ENCODE assay signal across 13 cellular contexts in the genomic region with DNA sequence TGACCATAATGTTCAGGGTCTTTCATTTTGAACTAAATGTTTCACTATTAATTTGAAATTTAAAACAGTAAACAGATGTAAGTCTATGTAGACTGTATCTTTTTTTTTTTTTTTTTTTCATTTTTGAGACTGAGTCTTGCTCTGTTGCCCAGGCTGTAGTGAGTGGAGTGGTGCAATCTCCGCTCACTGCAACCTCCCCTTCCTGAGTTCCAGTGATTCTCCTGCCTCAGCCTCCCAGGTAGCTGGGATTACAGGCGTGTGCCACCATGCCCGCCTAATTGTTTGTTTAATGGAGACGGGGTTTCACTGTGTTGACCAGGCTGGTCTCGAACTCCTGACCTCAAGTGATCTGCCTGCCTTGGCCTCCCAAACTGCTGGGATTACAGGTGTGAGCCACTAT. TPM values are rescaled to one million over a fixed set of nuclear protein-coding genes. Genes with fewer than 3 reads are reported as not detected.
DNase-seq lines count a peak whose midpoint lies in the region; ATAC-seq, FAIRE-seq and TF ChIP-seq lines count a peak whose summit lies in the region.
"Not testable (repeated sequence)": the region's sequence is repeated elsewhere in the genome, so short reads cannot be mapped to it uniquely, and the experiment has no call there.
"Had no signal": no experiment of that assay in that cellular context is flagged by ENCODE, and none has a peak within 500 bp of the region (broad histone marks: within the 10 kb centered on the region; RNA-seq: fewer than 3 reads in every experiment).

No MANE protein-coding gene starts in this region.

- FAIRE-seq in endothelial cell of umbilical vein (lab: Jason Lieb, UNC) = not testable (repeated sequence)

- not testable (repeated sequence) for H3K14ac ChIP-seq in mesenchymal stem cell (ENCODE audit: low read length in 2 of 2)

- H2BK5ac ChIP-seq in mesenchymal stem cell (ENCODE audit: low read depth, low read length, poor library complexity, severe bottlenecking) = not testable (repeated sequence)

- H3K36me3 ChIP-seq in CD4-positive, alpha-beta memory T cell (ENCODE audit: insufficient read depth, low read length) = peaks cover 22% of the 10 kb centered on the region
- peaks cover 81% of the 10 kb centered on the region for H3K36me3 ChIP-seq in OCI-LY7 (ENCODE audit: insufficient read depth, low read length)
- peaks cover 31 to 37% of the 10 kb centered on the region in 2 donors for H3K36me3 ChIP-seq in ascending aorta
- peaks cover 6 to 12% of the 10 kb centered on the region in 2 experiments for H3K36me3 ChIP-seq in endothelial cell of umbilical vein (ENCODE audit: control insufficient read depth in 2 of 2, extremely low read depth in 1 of 2, insufficient read depth in 2 of 2, low read length in 2 of 2)
- H3K36me3 ChIP-seq in mesenchymal stem cell (ENCODE audit: control insufficient read depth in 1 of 2, insufficient read depth in 2 of 2, low read depth in 1 of 2, low read length in 2 of 2) = peaks cover 24 to 40% of the 10 kb centered on the region in 2 experiments
- not testable (repeated sequence) for H3K36me3 ChIP-seq in parathyroid adenoma (ENCODE audit: control insufficient read depth, insufficient read depth, low read length)
- H3K36me3 ChIP-seq in thoracic aorta = peaks cover 24% of the 10 kb centered on the region

- peaks cover 90% of the 10 kb centered on the region for H3K4me1 ChIP-seq in CD4-positive, alpha-beta memory T cell (ENCODE audit: insufficient read depth, low read length)
- H3K4me1 ChIP-seq in OCI-LY7 (ENCODE audit: insufficient read depth, low read length, poor library complexity, severe bottlenecking) = peaks cover 74% of the 10 kb centered on the region
- peaks cover 25 to 80% of the 10 kb centered on the region in 2 donors for H3K4me1 ChIP-seq in ascending aorta
- H3K4me1 ChIP-seq in endothelial cell of umbilical vein (ENCODE audit: control insufficient read depth, extremely low read depth, insufficient read depth, low read length) = peaks cover 32% of the 10 kb centered on the region
- H3K4me1 ChIP-seq in mesenchymal stem cell (ENCODE audit: control insufficient read depth, insufficient read depth, low read depth, low read length) = peaks cover 35% of the 10 kb centered on the region
- not testable (repeated sequence) for H3K4me1 ChIP-seq in parathyroid adenoma
- H3K4me1 ChIP-seq in thoracic aorta (ENCODE audit: control insufficient read depth in 1 of 2, low read depth in 2 of 2) = peaks cover 79 to 98% of the 10 kb centered on the region in 2 donors

- peak overlapping the region; percentile 59 for H3K4me2 ChIP-seq in OCI-LY7 (ENCODE audit: low read length)
- peak overlapping the region; percentile 53 for H3K4me2 ChIP-seq in endothelial cell of umbilical vein (ENCODE audit: insufficient read depth, low read length)
- not testable (repeated sequence) for H3K4me2 ChIP-seq in mesenchymal stem cell (ENCODE audit: low read length, poor library complexity, severe bottlenecking)
- H3K4me2 ChIP-seq in parathyroid adenoma (ENCODE audit: low read length) = peak overlapping the region; percentile 40

- not testable (repeated sequence) for H3K9me3 ChIP-seq in CD4-positive, alpha-beta memory T cell (ENCODE audit: control insufficient read depth in 1 of 2, low read length in 2 of 2); OCI-LY7 (ENCODE audit: low read length); ascending aorta; endothelial cell of umbilical vein (replicated peaks; ENCODE audit: control insufficient read depth, insufficient read depth, low read length); mesenchymal stem cell (ENCODE audit: control insufficient read depth, low read length); parathyroid adenoma (ENCODE audit: control insufficient read depth, low read length); thoracic aorta

- not testable (repeated sequence) for H3K23ac ChIP-seq in mesenchymal stem cell (ENCODE audit: low read length in 2 of 2)

- H2AK5ac ChIP-seq in mesenchymal stem cell (ENCODE audit: low read length, severe bottlenecking) = not testable (repeated sequence)

- not testable (repeated sequence) for H4K8ac ChIP-seq in mesenchymal stem cell (ENCODE audit: low read length)

- not testable (repeated sequence) for H4K91ac ChIP-seq in mesenchymal stem cell (ENCODE audit: low read length)

- not testable (repeated sequence) for H3K79me1 ChIP-seq in mesenchymal stem cell (replicated peaks; ENCODE audit: low read length, poor library complexity, severe bottlenecking)

- peaks cover 49 to 57% of the 10 kb centered on the region in 2 donors for H3K36me3 Mint-ChIP-seq in CD4-positive, alpha-beta memory T cell
- H3K36me3 Mint-ChIP-seq in activated CD4-positive, alpha-beta memory T cell treated with anti-CD3 and anti-CD28 coated beads, Interleukin-2, amount 10 ng/mL, durations not matched to agents 7 days and 5 days (ENCODE audit: low read depth) = peaks cover 60% of the 10 kb centered on the region

- H3K27ac Mint-ChIP-seq in CD4-positive, alpha-beta memory T cell = peak overlapping the region in 5 of 7 donors; percentile 2 to 81 (median 77)
- not testable (repeated sequence) for H3K27ac Mint-ChIP-seq in activated CD4-positive, alpha-beta memory T cell treated with anti-CD3 and anti-CD28 coated beads, Interleukin-2, amount 10 ng/mL, durations not matched to agents 7 days and 5 days

- POLR2A ChIA-PET in CD4-positive, alpha-beta memory T cell (lab: Charles Lee; ENCODE audit: partially characterized antibody); endothelial cell of umbilical vein (lab: Charles Lee): not testable (repeated sequence)
- POLR2A ChIA-PET in OCI-LY7 (lab: Charles Lee) = interaction anchor here (0.7 to 1.6 kb wide), 3 partner anchors 18 to 30 kb away, joined by 4 to 5 read pairs (median 4); no protein-coding TSS in a partner anchor
- POLR2A ChIA-PET in activated CD4-positive, alpha-beta memory T cell treated with anti-CD3 and anti-CD28 coated beads, Interleukin-2, amount 10 ng/mL, durations not matched to agents 7 days and 5 days (lab: Charles Lee) = interaction anchor here (2.0 kb wide), 1 partner anchor 34 kb away, joined by 5 read pairs; no protein-coding TSS in a partner anchor

- H3K27me3 ChIP-seq in CD4-positive, alpha-beta memory T cell (ENCODE audit: insufficient read depth, low read length); ascending aorta; endothelial cell of umbilical vein (ENCODE audit: control insufficient read depth in 2 of 2, insufficient read depth in 2 of 2, low read length in 2 of 2); mesenchymal stem cell (ENCODE audit: control insufficient read depth in 1 of 2, insufficient read depth in 1 of 2, low read length in 2 of 2); parathyroid adenoma (ENCODE audit: control insufficient read depth, insufficient read depth, low read length); thoracic aorta (replicated peaks; ENCODE audit: insufficient read depth): not testable (repeated sequence)

- intact Hi-C loops in CD4-positive, alpha-beta memory T cell (cut with micrococcal nuclease); OCI-LY7 (cut with micrococcal nuclease; ENCODE audit: unreplicated experiment); ascending aorta (cut with DNase I); endothelial cell of umbilical vein (cut with micrococcal nuclease): not testable (repeated sequence)

- H3K18ac ChIP-seq in mesenchymal stem cell (ENCODE audit: low read depth in 1 of 2, low read length in 2 of 2) = not testable (repeated sequence)

- not testable (repeated sequence) for H3K9me2 ChIP-seq in OCI-LY7 (ENCODE audit: insufficient read depth, low read length)

- H2BK120ac ChIP-seq in mesenchymal stem cell (ENCODE audit: low read depth, low read length) = not testable (repeated sequence)

- not testable (repeated sequence) for ATAC-seq in thoracic aorta (ENCODE audit: insufficient number of reproducible peaks, low FRiP score, low read depth)

- peak overlapping the region in 1 of 2 experiments; percentile 74 for H2BK12ac ChIP-seq in mesenchymal stem cell (ENCODE audit: low read length in 2 of 2)

- not testable (repeated sequence) for TF ChIP-seq CTCF in OCI-LY7 (conservative IDR thresholded peaks at IDR 0.05; ENCODE audit: low read length); ascending aorta (IDR thresholded peaks at IDR 0.05); endothelial cell of umbilical vein (IDR thresholded peaks at IDR 0.05; ENCODE audit: extremely low read depth in 1 of 2, insufficient read depth in 1 of 2, low read depth in 1 of 2, low read length in 2 of 2); parathyroid adenoma (IDR thresholded peaks at IDR 0.05); thoracic aorta (IDR thresholded peaks at IDR 0.05)

- not testable (repeated sequence) for DNase-seq in CD4-positive, alpha-beta memory T cell; OCI-LY7 (ENCODE audit: low spot score); activated CD4-positive, alpha-beta memory T cell treated with anti-CD3 and anti-CD28 coated beads, Interleukin-2, amount 10 ng/mL, durations not matched to agents 7 days and 5 days; ascending aorta (ENCODE audit: low spot score in 2 of 2); endothelial cell of umbilical vein (ENCODE audit: low read depth, low spot score); mesenchymal stem cell; thoracic aorta (ENCODE audit: low spot score)

- not testable (repeated sequence) for H3K27me3 Mint-ChIP-seq in CD4-positive, alpha-beta memory T cell; activated CD4-positive, alpha-beta memory T cell treated with anti-CD3 and anti-CD28 coated beads, Interleukin-2, amount 10 ng/mL, durations not matched to agents 7 days and 5 days

- TF ChIP-seq POLR2A in endothelial cell of umbilical vein (IDR thresholded peaks at IDR 0.05; ENCODE audit: low read depth, low read length) = not testable (repeated sequence)

- H3K9ac ChIP-seq in endothelial cell of umbilical vein (replicated peaks; ENCODE audit: extremely low read depth, insufficient read depth, low read length); parathyroid adenoma: not testable (repeated sequence)
- peak overlapping the region; percentile 62 for H3K9ac ChIP-seq in mesenchymal stem cell (ENCODE audit: low read length)

- CTCF ChIA-PET in CD4-positive, alpha-beta memory T cell (lab: Charles Lee; ENCODE audit: partially characterized antibody) = interaction anchor here (0.8 to 6.1 kb wide), 7 partner anchors 33 to 67 kb away, joined by 3 to 22 read pairs (median 5); partner anchors contain the start of genes AAAS and AMHR2
- CTCF ChIA-PET in OCI-LY7 (lab: Charles Lee; ENCODE audit: unreplicated experiment) = interaction anchor here (1.1 kb wide), 1 partner anchor 41 kb away, joined by 4 read pairs; no protein-coding TSS in a partner anchor
- CTCF ChIA-PET in activated CD4-positive, alpha-beta memory T cell treated with anti-CD3 and anti-CD28 coated beads, Interleukin-2, amount 10 ng/mL, durations not matched to agents 7 days and 5 days (lab: Charles Lee) = interaction anchor here (0.7 to 4.0 kb wide), 6 partner anchors 34 to 320 kb away, joined by 3 to 26 read pairs (median 4); partner anchors contain the start of gene AAAS
- CTCF ChIA-PET in endothelial cell of umbilical vein (lab: Charles Lee) = interaction anchor here (3.8 kb wide), 1 partner anchor 34 kb away, joined by 29 read pairs; no protein-coding TSS in a partner anchor

- H3K27ac ChIP-seq in CD4-positive, alpha-beta memory T cell (ENCODE audit: low read depth, low read length); OCI-LY7 (ENCODE audit: low read depth, low read length, poor library complexity, severe bottlenecking); endothelial cell of umbilical vein (ENCODE audit: insufficient read depth, low read depth, low read length); parathyroid adenoma: not testable (repeated sequence)
- H3K27ac ChIP-seq in ascending aorta (peak overlapping the region in 1 of 2 donors; percentile 83), mesenchymal stem cell (ENCODE audit: low read length, poor library complexity, severe bottlenecking) (peak overlapping the region; percentile 85), thoracic aorta (peak overlapping the region in 1 of 2 donors; percentile 29)

- H4K20me1 ChIP-seq in OCI-LY7 (ENCODE audit: insufficient read depth, low read length) = peaks cover 12% of the 10 kb centered on the region; the same call in 1 of the 2 replicates
- H4K20me1 ChIP-seq in endothelial cell of umbilical vein (replicated peaks; ENCODE audit: control insufficient read depth, extremely low read depth, insufficient read depth, low read length) = not testable (repeated sequence)

- H3K4me3 Mint-ChIP-seq in CD4-positive, alpha-beta memory T cell = peak overlapping the region; percentile 38 to 86 (median 78)
- peak overlapping the region; percentile 51 for H3K4me3 Mint-ChIP-seq in activated CD4-positive, alpha-beta memory T cell treated with anti-CD3 and anti-CD28 coated beads, Interleukin-2, amount 10 ng/mL, durations not matched to agents 7 days and 5 days

- not testable (repeated sequence) for H3K9me3 Mint-ChIP-seq in CD4-positive, alpha-beta memory T cell; activated CD4-positive, alpha-beta memory T cell treated with anti-CD3 and anti-CD28 coated beads, Interleukin-2, amount 10 ng/mL, durations not matched to agents 7 days and 5 days

- H3K4me1 Mint-ChIP-seq in CD4-positive, alpha-beta memory T cell = peaks cover 55 to 88% (median 75%) of the 10 kb centered on the region in 4 donors
- H3K4me1 Mint-ChIP-seq in activated CD4-positive, alpha-beta memory T cell treated with anti-CD3 and anti-CD28 coated beads, Interleukin-2, amount 10 ng/mL, durations not matched to agents 7 days and 5 days = peaks cover 73% of the 10 kb centered on the region

- H3K9me1 ChIP-seq in endothelial cell of umbilical vein (replicated peaks; ENCODE audit: control insufficient read depth, extremely low read depth, insufficient read depth, low read length) = not testable (repeated sequence)

- dilution Hi-C loops in endothelial cell of umbilical vein (cut with MboI; ENCODE audit: extremely low pct_ligation_motif_present, low sequenced_read_pairs) = not testable (repeated sequence)

- H2BK15ac ChIP-seq in mesenchymal stem cell (ENCODE audit: low read depth, poor library complexity, severe bottlenecking) = not testable (repeated sequence)

- 93% methylated on average over 5 of the region's 5 CpGs for WGBS in mesenchymal stem cell

- H3K4ac ChIP-seq in mesenchymal stem cell (ENCODE audit: low read depth in 1 of 2, low read length in 2 of 2) = not testable (repeated sequence)

- H2AFZ ChIP-seq in OCI-LY7 (ENCODE audit: low read length); endothelial cell of umbilical vein (ENCODE audit: low read depth, low read length); mesenchymal stem cell (ENCODE audit: low read depth, low read length); parathyroid adenoma: not testable (repeated sequence)

- not testable (repeated sequence) for BruUV-seq in OCI-LY7 (replicated peaks; lab: Mats Ljungman, UMichigan); endothelial cell of umbilical vein (replicated peaks; lab: Mats Ljungman, UMichigan)

- not testable (repeated sequence) for H3K4me3 ChIP-seq in CD4-positive, alpha-beta memory T cell (ENCODE audit: low read length in 2 of 2); parathyroid adenoma (ENCODE audit: low read depth, low read length)
- H3K4me3 ChIP-seq in OCI-LY7 (ENCODE audit: low read depth, low read length, poor library complexity, severe bottlenecking) (peak overlapping the region; percentile 44), ascending aorta (peak overlapping the region; percentile 29 to 87), endothelial cell of umbilical vein (replicated peaks in 1 of 3; ENCODE audit: insufficient read depth in 1 of 3, low read depth in 1 of 3, low read length in 3 of 3) (peak overlapping the region in 1 of 3 experiments; percentile 31), mesenchymal stem cell (ENCODE audit: insufficient read depth in 1 of 2, low read depth in 1 of 2, low read length in 2 of 2) (peak overlapping the region in 1 of 2 experiments; percentile 41), thoracic aorta (peak overlapping the region; percentile 63)

- peaks cover 96% of the 10 kb centered on the region for H3K79me2 ChIP-seq in OCI-LY7 (ENCODE audit: insufficient read depth, low read depth, low read length)
- H3K79me2 ChIP-seq in endothelial cell of umbilical vein (ENCODE audit: control insufficient read depth, insufficient read depth, low read length) = peaks cover 78% of the 10 kb centered on the region
- H3K79me2 ChIP-seq in parathyroid adenoma = peaks cover 30% of the 10 kb centered on the region

RNA-seq across cellular contexts. Expression of gene SP1, which starts 6.4 kb away (rescaled TPM):
- 100 to 1,000 TPM; 109 to 110 TPM for total RNA-seq in CD4-positive, alpha-beta memory T cell
- 10 to 100 TPM in 1 of 2 donors, 1 to 10 TPM in 1; 4.3 to 10.6 TPM for polyA plus RNA-seq in CD4-positive, alpha-beta memory T cell
- 47.3 and 58.9 TPM in 2 replicates for total RNA-seq in OCI-LY7 (2014; rRNA removed; shearing (Covaris generic))
- 83.9 and 93.9 TPM in 2 replicates for total RNA-seq in OCI-LY7 (2022)
- total RNA-seq in activated CD4-positive, alpha-beta memory T cell treated with anti-CD3 and anti-CD28 coated beads, Interleukin-2, amount 10 ng/mL, durations not matched to agents 7 days and 5 days = 10 to 100 TPM; 77.1 to 85.6 TPM
- total RNA-seq in ascending aorta = 49.0 TPM
- total RNA-seq in endothelial cell of umbilical vein = 56.3 and 57.7 TPM in 2 replicates
- 33.2 and 34.8 TPM in 2 replicates for polyA plus RNA-seq in endothelial cell of umbilical vein
- 20.7 and 21.6 TPM in 2 replicates for polyA plus RNA-seq in endothelial cell of umbilical vein (2011; cell fraction: cytosol; rRNA removed)
- 50.7 and 56.1 TPM in 2 replicates for polyA plus RNA-seq in endothelial cell of umbilical vein (2011; cell fraction: nucleus; rRNA removed)
- polyA plus RNA-seq in endothelial cell of umbilical vein (2012) = 21.3 and 21.8 TPM in 2 replicates
- polyA minus RNA-seq in endothelial cell of umbilical vein = 145 and 158 TPM in 2 replicates
- polyA minus RNA-seq in endothelial cell of umbilical vein (2011; cell fraction: cytosol; rRNA and poly(A)+ RNA removed) = 81.2 TPM
- 42.3 and 66.1 TPM in 2 replicates for polyA minus RNA-seq in endothelial cell of umbilical vein (2011; cell fraction: nucleus; rRNA and poly(A)+ RNA removed)
- 29.4 TPM for polyA plus RNA-seq in mesenchymal stem cell (2013, experiment 1 of 2)
- polyA plus RNA-seq in mesenchymal stem cell (2013, experiment 2 of 2) = 27.5 TPM
- total RNA-seq in thoracic aorta = 10 to 100 TPM; 50.9 to 65.6 TPM

RNA-seq across cellular contexts. Expression of gene AMHR2, which starts 37.3 kb away (rescaled TPM):
- total RNA-seq in CD4-positive, alpha-beta memory T cell = not detected
- polyA plus RNA-seq in CD4-positive, alpha-beta memory T cell = not detected
- not detected in 2 replicates for total RNA-seq in OCI-LY7 (2014; rRNA removed; shearing (Covaris generic))
- total RNA-seq in OCI-LY7 (2022) (not detected in 2 replicates), ascending aorta (not detected), endothelial cell of umbilical vein (not detected in 2 replicates), thoracic aorta (under 1 TPM in 1 of 2 donors, not detected in 1; 0.27 TPM)
- total RNA-seq in activated CD4-positive, alpha-beta memory T cell treated with anti-CD3 and anti-CD28 coated beads, Interleukin-2, amount 10 ng/mL, durations not matched to agents 7 days and 5 days = not detected
- not detected in 2 replicates for polyA plus RNA-seq in endothelial cell of umbilical vein
- not detected in 2 replicates for polyA plus RNA-seq in endothelial cell of umbilical vein (2011; cell fraction: cytosol; rRNA removed)
- not detected in 2 replicates for polyA plus RNA-seq in endothelial cell of umbilical vein (2011; cell fraction: nucleus; rRNA removed)
- not detected in 2 replicates for polyA plus RNA-seq in endothelial cell of umbilical vein (2012)
- polyA minus RNA-seq in endothelial cell of umbilical vein = 1.5 TPM in 1 of 2 replicates, not detected in the other
- not detected for polyA minus RNA-seq in endothelial cell of umbilical vein (2011; cell fraction: cytosol; rRNA and poly(A)+ RNA removed)
- polyA minus RNA-seq in endothelial cell of umbilical vein (2011; cell fraction: nucleus; rRNA and poly(A)+ RNA removed) = not detected in 2 replicates
- polyA plus RNA-seq in mesenchymal stem cell (2013, experiment 1 of 2) = 0.01 TPM
- polyA plus RNA-seq in mesenchymal stem cell (2013, experiment 2 of 2) = not detected
- total RNA-seq: cerebellum; Right ventricle myocardium inferior; T-helper 2 cell treated with Interferon-gamma antibody and Interleukin-4, amounts not matched to agents 100 ng/mL and 5 ng/mL, for 36 hours had no signal

RNA-seq across cellular contexts. Expression of gene SP7, which starts 50.2 kb away (rescaled TPM):
- not detected for total RNA-seq in CD4-positive, alpha-beta memory T cell
- polyA plus RNA-seq in CD4-positive, alpha-beta memory T cell = not detected
- total RNA-seq in OCI-LY7 (2014; rRNA removed; shearing (Covaris generic)) = 0.16 TPM in 1 of 2 replicates, not detected in the other
- total RNA-seq in OCI-LY7 (2022) = 0.27 TPM in 1 of 2 replicates, not detected in the other
- not detected for total RNA-seq in activated CD4-positive, alpha-beta memory T cell treated with anti-CD3 and anti-CD28 coated beads, Interleukin-2, amount 10 ng/mL, durations not matched to agents 7 days and 5 days
- total RNA-seq in ascending aorta = not detected
- total RNA-seq in endothelial cell of umbilical vein = not detected in 2 replicates
- not detected in 2 replicates for polyA plus RNA-seq in endothelial cell of umbilical vein
- not detected in 2 replicates for polyA plus RNA-seq in endothelial cell of umbilical vein (2011; cell fraction: cytosol; rRNA removed)
- polyA plus RNA-seq in endothelial cell of umbilical vein (2011; cell fraction: nucleus; rRNA removed) = not detected in 2 replicates
- polyA plus RNA-seq in endothelial cell of umbilical vein (2012) = not detected in 2 replicates
- not detected in 2 replicates for polyA minus RNA-seq in endothelial cell of umbilical vein
- not detected for polyA minus RNA-seq in endothelial cell of umbilical vein (2011; cell fraction: cytosol; rRNA and poly(A)+ RNA removed)
- polyA minus RNA-seq in endothelial cell of umbilical vein (2011; cell fraction: nucleus; rRNA and poly(A)+ RNA removed) = not detected in 2 replicates
- 0.01 TPM for polyA plus RNA-seq in mesenchymal stem cell (2013, experiment 1 of 2)
- polyA plus RNA-seq in mesenchymal stem cell (2013, experiment 2 of 2) = not detected
- total RNA-seq in thoracic aorta = not detected
- total RNA-seq: adrenal gland; cerebellum; prostate gland; Right ventricle myocardium inferior; T-helper 2 cell treated with Interferon-gamma antibody and Interleukin-4, amounts not matched to agents 100 ng/mL and 5 ng/mL, for 36 hours had no signal

RNA-seq across cellular contexts. Expression of gene PRR13, which starts 55.2 kb away (rescaled TPM):
- 100 to 1,000 TPM; 242 to 247 TPM for total RNA-seq in CD4-positive, alpha-beta memory T cell
- polyA plus RNA-seq in CD4-positive, alpha-beta memory T cell = 100 to 1,000 TPM; 545 to 843 TPM
- total RNA-seq in OCI-LY7 (2014; rRNA removed; shearing (Covaris generic)) = 54.1 and 83.9 TPM in 2 replicates
- total RNA-seq in OCI-LY7 (2022) = 219 and 230 TPM in 2 replicates
- total RNA-seq in activated CD4-positive, alpha-beta memory T cell treated with anti-CD3 and anti-CD28 coated beads, Interleukin-2, amount 10 ng/mL, durations not matched to agents 7 days and 5 days = 100 to 1,000 TPM; 242 to 246 TPM
- 20.6 TPM for total RNA-seq in ascending aorta
- total RNA-seq in endothelial cell of umbilical vein = 123 and 139 TPM in 2 replicates
- polyA plus RNA-seq in endothelial cell of umbilical vein = 60.6 and 68.9 TPM in 2 replicates
- polyA plus RNA-seq in endothelial cell of umbilical vein (2011; cell fraction: cytosol; rRNA removed) = 90.8 and 105 TPM in 2 replicates
- 35.4 and 40.8 TPM in 2 replicates for polyA plus RNA-seq in endothelial cell of umbilical vein (2011; cell fraction: nucleus; rRNA removed)
- polyA plus RNA-seq in endothelial cell of umbilical vein (2012) = 258 and 297 TPM in 2 replicates
- polyA minus RNA-seq in endothelial cell of umbilical vein = 52.6 and 64.2 TPM in 2 replicates
- 55.0 TPM for polyA minus RNA-seq in endothelial cell of umbilical vein (2011; cell fraction: cytosol; rRNA and poly(A)+ RNA removed)
- 15.9 and 22.5 TPM in 2 replicates for polyA minus RNA-seq in endothelial cell of umbilical vein (2011; cell fraction: nucleus; rRNA and poly(A)+ RNA removed)
- 326 TPM for polyA plus RNA-seq in mesenchymal stem cell (2013, experiment 1 of 2)
- polyA plus RNA-seq in mesenchymal stem cell (2013, experiment 2 of 2) = 326 TPM
- 10 to 100 TPM; 53.6 to 86.2 TPM for total RNA-seq in thoracic aorta
